In the genomic region with DNA sequence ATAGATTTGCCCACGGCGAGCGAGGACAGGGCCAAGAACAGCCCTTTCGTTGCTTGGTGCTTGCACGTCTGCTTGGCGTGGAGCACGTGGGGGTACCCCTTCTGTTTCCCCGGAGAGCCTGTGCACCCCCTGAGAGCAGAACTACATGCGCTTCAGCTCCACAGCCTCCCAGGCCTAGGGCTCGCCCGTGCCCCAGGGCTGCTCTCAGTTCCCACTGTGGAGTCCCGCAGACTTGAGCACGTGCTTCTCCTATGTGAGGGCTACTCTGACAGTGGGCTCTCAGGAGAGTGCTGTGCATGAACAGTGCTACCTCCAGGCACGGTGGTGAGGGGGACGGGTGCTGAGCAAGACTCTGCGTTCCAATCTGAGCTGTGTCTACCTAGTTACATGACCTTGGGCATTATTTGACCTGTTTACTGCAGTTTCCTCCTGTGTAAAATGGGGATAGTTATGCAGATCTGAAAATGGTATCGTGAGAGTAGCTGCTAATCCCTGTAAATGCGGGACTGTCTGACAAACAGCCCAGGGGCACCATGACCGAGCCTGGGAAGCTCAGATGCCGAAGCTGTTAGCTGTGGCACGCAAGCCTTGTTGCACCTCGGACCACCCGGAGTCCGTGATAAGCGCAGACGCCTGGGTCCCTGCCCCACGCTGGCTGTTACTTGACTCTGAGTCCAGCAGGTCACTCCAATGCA, we compare ENCODE assay signal across 1 cellular context.
TF ChIP-seq lines count a peak whose summit lies in the region.

No MANE protein-coding gene starts in this region.

TF ChIP-seq in K562, 482 proteins besides CTCF, POLR2A, EP300 and RAD21:
- TF ChIP-seq, protein P1, sequence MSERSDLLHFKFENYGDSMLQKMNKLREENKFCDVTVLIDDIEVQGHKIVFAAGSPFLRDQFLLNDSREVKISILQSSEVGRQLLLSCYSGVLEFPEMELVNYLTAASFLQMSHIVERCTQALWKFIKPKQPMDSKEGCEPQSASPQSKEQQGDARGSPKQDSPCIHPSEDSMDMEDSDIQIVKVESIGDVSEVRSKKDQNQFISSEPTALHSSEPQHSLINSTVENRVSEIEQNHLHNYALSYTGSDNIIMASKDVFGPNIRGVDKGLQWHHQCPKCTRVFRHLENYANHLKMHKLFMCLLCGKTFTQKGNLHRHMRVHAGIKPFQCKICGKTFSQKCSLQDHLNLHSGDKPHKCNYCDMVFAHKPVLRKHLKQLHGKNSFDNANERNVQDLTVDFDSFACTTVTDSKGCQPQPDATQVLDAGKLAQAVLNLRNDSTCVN (CRISPR knock-in tag; IDR thresholded peaks at IDR 0.05), result no peak
- TF ChIP-seq ZNF224 (CRISPR knock-in tag; IDR thresholded peaks at IDR 0.05) (no peak), E2F5 (CRISPR knock-in tag; IDR thresholded peaks at IDR 0.05) (0 out of 2 replicates have a peak, but pooled peaks have one; percentile 24), HDAC3 (IDR thresholded peaks at IDR 0.05; ENCODE audit: borderline replicate concordance, partially characterized antibody) (no peak), KDM5B (IDR thresholded peaks at IDR 0.05; ENCODE audit: insufficient replicate concordance, low read depth, low read length) (no peak), DNMT1 (IDR thresholded peaks at IDR 0.05) (no peak), SRF (CRISPR knock-in tag; IDR thresholded peaks at IDR 0.05) (no peak), SMC3 (conservative IDR thresholded peaks at IDR 0.05; ENCODE audit: insufficient read depth, low read depth, low read length) (no peak), MAZ (CRISPR knock-in tag; conservative IDR thresholded peaks at IDR 0.05 in 1 of 2, IDR thresholded peaks at IDR 0.05 in 1 of 2) (no peak), ZNF212 (CRISPR knock-in tag; IDR thresholded peaks at IDR 0.05) (no peak), ZNF408 (CRISPR knock-in tag; IDR thresholded peaks at IDR 0.05; ENCODE audit: low read depth) (no peak), SMARCA4 (IDR thresholded peaks at IDR 0.05) (no peak), MXI1 (IDR thresholded peaks at IDR 0.05; ENCODE audit: low read depth, low read length) (no peak), SRSF3 (IDR thresholded peaks at IDR 0.05; ENCODE audit: insufficient read depth, low read length) (no peak), ZNF384 (IDR thresholded peaks at IDR 0.05; ENCODE audit: low read depth, low read length) (no peak), L3MBTL2 (IDR thresholded peaks at IDR 0.05) (peak; percentile 32)
- TF ChIP-seq, protein P2, sequence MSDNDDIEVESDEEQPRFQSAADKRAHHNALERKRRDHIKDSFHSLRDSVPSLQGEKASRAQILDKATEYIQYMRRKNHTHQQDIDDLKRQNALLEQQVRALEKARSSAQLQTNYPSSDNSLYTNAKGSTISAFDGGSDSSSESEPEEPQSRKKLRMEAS (CRISPR knock-in tag; IDR thresholded peaks at IDR 0.05), result peak; percentile 35; the same call in 1 of the 2 replicates
- TF ChIP-seq, protein P3, sequence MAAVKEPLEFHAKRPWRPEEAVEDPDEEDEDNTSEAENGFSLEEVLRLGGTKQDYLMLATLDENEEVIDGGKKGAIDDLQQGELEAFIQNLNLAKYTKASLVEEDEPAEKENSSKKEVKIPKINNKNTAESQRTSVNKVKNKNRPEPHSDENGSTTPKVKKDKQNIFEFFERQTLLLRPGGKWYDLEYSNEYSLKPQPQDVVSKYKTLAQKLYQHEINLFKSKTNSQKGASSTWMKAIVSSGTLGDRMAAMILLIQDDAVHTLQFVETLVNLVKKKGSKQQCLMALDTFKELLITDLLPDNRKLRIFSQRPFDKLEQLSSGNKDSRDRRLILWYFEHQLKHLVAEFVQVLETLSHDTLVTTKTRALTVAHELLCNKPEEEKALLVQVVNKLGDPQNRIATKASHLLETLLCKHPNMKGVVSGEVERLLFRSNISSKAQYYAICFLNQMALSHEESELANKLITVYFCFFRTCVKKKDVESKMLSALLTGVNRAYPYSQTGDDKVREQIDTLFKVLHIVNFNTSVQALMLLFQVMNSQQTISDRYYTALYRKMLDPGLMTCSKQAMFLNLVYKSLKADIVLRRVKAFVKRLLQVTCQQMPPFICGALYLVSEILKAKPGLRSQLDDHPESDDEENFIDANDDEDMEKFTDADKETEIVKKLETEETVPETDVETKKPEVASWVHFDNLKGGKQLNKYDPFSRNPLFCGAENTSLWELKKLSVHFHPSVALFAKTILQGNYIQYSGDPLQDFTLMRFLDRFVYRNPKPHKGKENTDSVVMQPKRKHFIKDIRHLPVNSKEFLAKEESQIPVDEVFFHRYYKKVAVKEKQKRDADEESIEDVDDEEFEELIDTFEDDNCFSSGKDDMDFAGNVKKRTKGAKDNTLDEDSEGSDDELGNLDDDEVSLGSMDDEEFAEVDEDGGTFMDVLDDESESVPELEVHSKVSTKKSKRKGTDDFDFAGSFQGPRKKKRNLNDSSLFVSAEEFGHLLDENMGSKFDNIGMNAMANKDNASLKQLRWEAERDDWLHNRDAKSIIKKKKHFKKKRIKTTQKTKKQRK (IDR thresholded peaks at IDR 0.05; ENCODE audit: borderline replicate concordance, low read depth, low read length), result no peak
